Comparison of ENCODE assay signal across 8 cellular contexts in the genomic region with DNA sequence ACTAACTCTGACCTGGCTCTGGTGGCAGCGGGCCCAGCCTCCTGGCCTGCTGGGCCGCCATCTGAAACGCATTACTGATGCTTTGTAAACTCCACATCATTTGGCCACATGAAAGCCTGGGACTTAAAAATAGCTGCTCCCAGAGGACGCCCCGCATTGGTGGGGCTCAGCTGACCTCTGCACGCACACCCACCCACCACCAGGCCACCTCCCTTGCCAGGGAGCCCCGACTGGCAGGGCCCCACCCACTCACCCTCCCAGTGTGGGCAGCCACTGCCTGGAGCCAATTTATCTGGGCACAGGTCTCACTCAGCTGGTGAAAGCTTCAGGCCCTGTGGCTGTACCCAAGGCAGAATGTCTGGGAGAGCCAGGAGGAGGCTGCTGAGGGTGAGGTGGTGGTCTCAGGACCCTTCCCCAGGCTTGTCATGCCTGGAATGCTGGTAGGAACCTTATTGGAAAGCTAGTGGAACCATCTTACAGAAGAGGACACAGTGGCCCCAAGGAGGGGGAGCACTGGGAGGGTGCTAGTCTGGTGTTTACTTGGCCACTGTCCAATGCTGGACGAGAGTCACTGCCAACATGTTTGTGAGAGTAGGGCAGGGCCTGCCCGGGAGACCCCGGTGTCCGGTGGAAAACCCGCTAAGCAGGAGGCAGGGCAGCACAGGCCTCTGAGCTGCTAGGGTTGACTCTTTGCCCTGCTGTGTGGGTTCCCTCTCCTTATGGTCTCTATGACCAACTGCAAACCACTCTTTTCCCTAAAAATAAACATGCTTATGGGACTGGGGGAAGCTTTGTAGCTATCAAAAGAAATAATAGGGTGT. TPM values are rescaled to one million over a fixed set of nuclear protein-coding genes. Genes with fewer than 3 reads are reported as not detected.
DNase-seq lines count a peak whose midpoint lies in the region; ATAC-seq and TF ChIP-seq lines count a peak whose summit lies in the region.

No MANE protein-coding gene starts in this region.

- intact Hi-C loops in gastrocnemius medialis (cut with DNase I; ENCODE audit: low total_unique reads), result no loop called here

- no peaks in the 10 kb centered on the region for H3K9me3 ChIP-seq in gastrocnemius medialis

- peak overlapping the region; percentile 15 to 56 (median 35) for H3K27ac ChIP-seq in gastrocnemius medialis

- peak; percentile 92 for DNase-seq in EH (ENCODE audit: low read depth)
- DNase-seq in T1000 (lab: John Stamatoyannopoulos, UW), result peak; percentile 88
- DNase-seq in fibroblast of peridontal ligament (ENCODE audit: extremely low read depth), result peak; percentile 96
- DNase-seq in gastrocnemius medialis, result peak in 1 of 2 donors; percentile 44
- no peak for DNase-seq in SIG-M5 treated with dmso at 0.1 percent for 504 hours (lab: John Stamatoyannopoulos, UW; ENCODE audit: unreplicated experiment)
- no peak for DNase-seq in activated CD4-positive, alpha-beta T cell treated with anti-CD3 and anti-CD28 coated beads for 48 hours

- TF ChIP-seq CTCF in gastrocnemius medialis (IDR thresholded peaks at IDR 0.05 in 4 of 5, conservative IDR thresholded peaks at IDR 0.05 in 1 of 5), result no peak

- TF ChIP-seq POLR2A in gastrocnemius medialis (IDR thresholded peaks at IDR 0.05), result no peak

- H3K27me3 ChIP-seq in gastrocnemius medialis, result no peaks in the 10 kb centered on the region

- H3K36me3 ChIP-seq in gastrocnemius medialis, result no peaks in the 10 kb centered on the region

- peaks cover 16 to 17% of the 10 kb centered on the region in 2 donors for H3K4me1 ChIP-seq in gastrocnemius medialis

- in situ Hi-C loops in gastrocnemius medialis (cut with MboI; ENCODE audit: low sequenced_read_pairs in 4 of 4), result loop anchor here in 1 of 4 donors (25.0 kb wide), 1 partner anchor 88 kb away; no protein-coding TSS in a partner anchor

- no peak overlapping the region for H3K4me3 ChIP-seq in gastrocnemius medialis

- ATAC-seq in gastrocnemius medialis (peak; percentile 25 to 42), HG03135 (IDR thresholded peaks at IDR 0.05; ENCODE audit: unreplicated experiment) (no peak), GM18868 (IDR thresholded peaks at IDR 0.05; ENCODE audit: unreplicated experiment) (no peak)

RNA-seq across cellular contexts. Expression of a gene that starts 10.9 kb away (rescaled TPM):
- total RNA-seq in gastrocnemius medialis, result 1 to 10 TPM in 1 of 4 donors, under 1 TPM in 3; 0.25 to 2.1 (median 0.66) TPM

RNA-seq across cellular contexts. Expression of a gene that starts 51.3 kb away (rescaled TPM):
- total RNA-seq in gastrocnemius medialis, result 100 to 1,000 TPM; 318 to 499 (median 476) TPM

Comparison
In these comparisons a context has a peak if more than half of its experiments do, and no peak if none do; other contexts are left out.
1. DNase-seq: peak in EH (single experiment), T1000 (single experiment) and fibroblast of peridontal ligament (single experiment); none in SIG-M5 treated with dmso at 0.1 percent for 504 hours (single experiment) and activated CD4-positive, alpha-beta T cell treated with anti-CD3 and anti-CD28 coated beads for 48 hours (single experiment).
2. ATAC-seq: peak in gastrocnemius medialis (2 of 2); none in HG03135 (single experiment) and GM18868 (single experiment).